In the genomic region with DNA sequence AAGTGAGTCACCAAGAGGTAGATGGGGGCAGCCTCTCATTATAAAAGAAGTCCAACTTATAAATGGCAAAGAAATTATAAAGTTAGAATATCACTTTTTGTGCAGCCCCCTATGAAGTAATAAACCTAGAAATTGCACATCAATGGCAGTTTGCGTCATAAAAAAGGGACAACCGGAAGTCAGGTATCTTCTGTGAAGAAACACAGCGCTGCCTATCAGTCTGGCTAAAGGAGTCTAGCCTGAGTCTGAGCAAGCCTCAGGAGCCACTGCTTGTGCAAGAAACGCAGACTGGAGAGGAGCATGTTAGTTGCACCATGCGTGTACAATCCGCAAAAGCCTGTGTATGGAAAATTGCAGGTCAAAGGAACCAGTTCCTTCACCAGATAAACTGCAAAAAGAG, we compare ENCODE assay signal across 23 cellular contexts.
"Had no signal": no experiment of that assay in that cellular context is flagged by ENCODE, and none has a peak within 500 bp of the region (broad histone marks: within the 10 kb centered on the region; RNA-seq: fewer than 3 reads in every experiment).

No MANE protein-coding gene starts in this region.

- H3K4me1 ChIP-seq: esophagus muscularis mucosa, gastrocnemius medialis, heart right ventricle, psoas muscle, spleen, testis, tibial nerve, upper lobe of right lung, vagina had no signal

- H3K9me3 ChIP-seq: esophagus muscularis mucosa, gastrocnemius medialis, heart right ventricle, neutrophil, psoas muscle, spleen, testis, tibial nerve, upper lobe of right lung, vagina had no signal

- H3K27me3 ChIP-seq: esophagus muscularis mucosa, gastrocnemius medialis, neutrophil, spleen, testis, tibial nerve, upper lobe of right lung, vagina had no signal

- H3K4me3 ChIP-seq: esophagus muscularis mucosa, gastrocnemius medialis, heart right ventricle, psoas muscle, spleen, testis, tibial nerve, upper lobe of right lung, vagina had no signal

- H3K36me3 ChIP-seq: esophagus muscularis mucosa, gastrocnemius medialis, heart right ventricle, neutrophil, spleen, tibial nerve, upper lobe of right lung, vagina had no signal

- FAIRE-seq: islet of Langerhans had no signal

- DNase-seq: effector memory CD8-positive, alpha-beta T cell; gastrocnemius medialis; heart right ventricle; hypothalamus; kidney glomerular epithelial cell; mammary epithelial cell; naive thymus-derived CD8-positive, alpha-beta T cell; psoas muscle; spleen; stimulated activated CD4-positive, alpha-beta T cell treated with anti-CD3 and anti-CD28 coated beads, Interleukin-15, amount 100 ng/mL, for 24 hours; stimulated activated CD4-positive, alpha-beta T cell treated with anti-CD3 and anti-CD28 coated beads, Interleukin-1b, Interleukin-23, amount 100 ng/mL, for 48 hours; stimulated activated CD4-positive, alpha-beta T cell treated with anti-CD3 and anti-CD28 coated beads, Interleukin-4, amount 100 ng/mL, for 24 hours; testis; upper lobe of right lung had no signal

- H3K27ac ChIP-seq: epithelial cell of prostate, esophagus muscularis mucosa, gastrocnemius medialis, heart right ventricle, neutrophil, psoas muscle, spleen, testis, tibial nerve, upper lobe of right lung, vagina had no signal

- ATAC-seq: effector memory CD8-positive, alpha-beta T cell; gastrocnemius medialis; heart right ventricle; left lobe of liver; psoas muscle; sciatic nerve; stimulated activated memory B cell treated with anti-CD40 and anti-IgM and Interleukin-4, amounts not matched to agents 10 μg/mL and 1 μg/mL and 100 μg/mL, for 72 hours; upper lobe of right lung had no signal
